ENCODE assay signal across 15 cellular contexts in the genomic region with DNA sequence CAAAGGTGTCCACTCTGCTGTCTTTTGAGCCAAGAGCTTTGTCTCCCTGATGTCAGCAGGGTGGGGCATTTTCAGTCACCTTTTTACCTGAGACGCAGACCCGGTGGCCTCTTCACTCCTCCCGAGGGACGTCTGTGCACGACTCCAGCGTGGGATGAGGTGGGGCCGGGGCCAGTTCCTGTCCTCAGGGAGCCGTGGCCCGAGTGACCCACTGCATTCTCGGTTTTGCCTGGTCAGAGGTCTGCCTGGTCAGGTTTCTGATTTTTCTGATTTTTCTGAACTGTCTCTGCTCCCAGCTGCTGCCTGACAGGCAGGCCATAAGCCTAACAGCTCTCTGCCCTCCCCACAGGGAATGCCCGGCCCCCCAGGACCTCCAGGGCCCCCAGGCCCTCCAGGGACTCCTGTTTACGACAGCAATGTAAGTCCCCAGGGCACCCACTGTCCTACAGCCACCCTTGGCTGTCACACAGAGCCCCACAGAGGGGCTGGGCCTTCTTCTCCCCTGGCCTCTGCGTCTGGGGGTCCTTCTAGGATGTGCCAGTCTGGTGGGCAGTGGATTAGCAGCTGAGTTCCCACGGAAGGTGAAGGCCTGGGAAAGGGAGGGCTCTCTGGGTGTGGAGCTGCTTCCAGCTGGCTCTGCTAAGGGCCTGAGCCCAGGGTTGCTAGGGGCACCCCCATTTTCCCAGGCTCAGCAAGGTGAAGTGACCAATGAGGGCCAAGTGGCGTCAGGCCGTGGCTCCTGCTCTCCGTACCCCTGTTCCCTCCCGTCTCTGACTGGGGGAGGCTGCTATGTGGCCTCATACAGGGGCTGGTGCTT. TPM values are rescaled to one million over a fixed set of nuclear protein-coding genes. Genes with fewer than 3 reads are reported as not detected.
A peak's percentile ranks its signal among the peaks of the same experiment; 100 is the strongest.
DNase-seq lines count a peak whose midpoint lies in the region; ATAC-seq and TF ChIP-seq lines count a peak whose summit lies in the region.
"Had no signal": no experiment of that assay in that cellular context is flagged by ENCODE, and none has a peak within 500 bp of the region (broad histone marks: within the 10 kb centered on the region; RNA-seq: fewer than 3 reads in every experiment).

No MANE protein-coding gene starts in this region.

- H3K4me1 ChIP-seq in BLaER1, result peaks cover 31% of the 10 kb centered on the region
- H3K4me1 ChIP-seq in RWPE2 (ENCODE audit: insufficient read depth, poor library complexity, severe bottlenecking), result no peaks in the 10 kb centered on the region
- no peaks in the 10 kb centered on the region for H3K4me1 ChIP-seq in right lobe of liver
- no peaks in the 10 kb centered on the region for H3K4me1 ChIP-seq in psoas muscle
- H3K4me1 ChIP-seq: Caco-2 had no signal

- H3K27me3 ChIP-seq in BLaER1 (no peaks in the 10 kb centered on the region), RWPE2 (ENCODE audit: insufficient read depth, poor library complexity, severe bottlenecking) (no peaks in the 10 kb centered on the region), right lobe of liver (no peaks in the 10 kb centered on the region), psoas muscle (ENCODE audit: insufficient read depth in 3 of 3, low read length in 2 of 3) (peaks cover 0 to 5% (median 2%) of the 10 kb centered on the region in 3 donors)

- intact Hi-C loops in right lobe of liver (cut with DNase I), result no loop called here
- intact Hi-C loops in psoas muscle (cut with DNase I), result no loop called here

- no peak overlapping the region for H3K9ac ChIP-seq in BLaER1

- H3K4me2 ChIP-seq in BLaER1, result no peak overlapping the region

- 83% methylated on average over 1 of the region's 18 CpGs for WGBS in right lobe of liver (ENCODE audit: insufficient coverage, low coverage, low lambda C conversion rate, missing lambda C conversion rate)
- 83 to 88% (median 86%) methylated on average over 18 of the region's 18 CpGs for WGBS in psoas muscle, 3 donors

- H3K9me3 ChIP-seq in BLaER1 (peaks cover 30% of the 10 kb centered on the region), RWPE2 (ENCODE audit: severe bottlenecking) (no peaks in the 10 kb centered on the region), right lobe of liver (no peaks in the 10 kb centered on the region), psoas muscle (no peaks in the 10 kb centered on the region)
- H3K9me3 ChIP-seq: Caco-2 had no signal

- H3K36me3 ChIP-seq in BLaER1, result peaks cover 11% of the 10 kb centered on the region; the same call in 1 of the 2 replicates
- H3K36me3 ChIP-seq in RWPE2 (ENCODE audit: low read depth), result no peaks in the 10 kb centered on the region
- peaks cover 0 to 75% (median 38%) of the 10 kb centered on the region in 4 donors for H3K36me3 ChIP-seq in right lobe of liver
- peaks cover 0 to 5% of the 10 kb centered on the region in 2 donors for H3K36me3 ChIP-seq in psoas muscle (ENCODE audit: insufficient read depth in 1 of 2, low read depth in 1 of 2)

- H3K27ac ChIP-seq in BLaER1, result 0 out of 2 replicates have a peak overlapping the region, but pooled peaks have one; percentile 13
- no peak overlapping the region for H3K27ac ChIP-seq in RWPE2 (ENCODE audit: poor library complexity, severe bottlenecking)
- no peak overlapping the region for H3K27ac ChIP-seq in right lobe of liver
- no peak overlapping the region for H3K27ac ChIP-seq in psoas muscle
- H3K27ac ChIP-seq: HL-60, RWPE1 had no signal

- H3K4me3 ChIP-seq in BLaER1, result no peak overlapping the region
- H3K4me3 ChIP-seq in RWPE2 (ENCODE audit: severe bottlenecking), result no peak overlapping the region
- H3K4me3 ChIP-seq in right lobe of liver, result no peak overlapping the region
- H3K4me3 ChIP-seq in psoas muscle, result no peak overlapping the region

- TF ChIP-seq CTCF in RWPE2 (IDR thresholded peaks at IDR 0.05; ENCODE audit: poor library complexity, severe bottlenecking), result no peak
- TF ChIP-seq CTCF in right lobe of liver (IDR thresholded peaks at IDR 0.05), result no peak
- TF ChIP-seq CTCF in psoas muscle (IDR thresholded peaks at IDR 0.05), result no peak

- no peaks in the 10 kb centered on the region for H4K20me1 ChIP-seq in BLaER1

- TF ChIP-seq POLR2A in right lobe of liver (IDR thresholded peaks at IDR 0.05), result no peak

- ATAC-seq in RWPE2 (ENCODE audit: low read depth), result no peak
- ATAC-seq in right lobe of liver, result no peak
- ATAC-seq in psoas muscle, result no peak
- ATAC-seq in GM19395 (IDR thresholded peaks at IDR 0.05; ENCODE audit: unreplicated experiment), result no peak
- ATAC-seq: PC-3 had no signal

- DNase-seq in RWPE2 (ENCODE audit: low spot score) (peak; percentile 50), right lobe of liver (peak; percentile 22 to 47 (median 41)), psoas muscle (peak; percentile 6 to 42), NCI-H2107 treated with DMSO at 0.1 percent for 48 hours (lab: John Stamatoyannopoulos, UW; ENCODE audit: unreplicated experiment) (no peak), cortex of kidney (lab: John Stamatoyannopoulos, UW) (no peak)
- DNase-seq: Caco-2, H9, NCI-H2029, NCI-H2171 treated with DMSO at 0.1 percent for 48 hours, NCI-H82, PC-3 had no signal

RNA-seq across cellular contexts. Expression of a gene that starts 45.9 kb away (rescaled TPM):
- total RNA-seq in right lobe of liver, result 10 to 100 TPM in 4 of 6 experiments, 1 to 10 TPM in 2; 4.5 to 24.5 (median 15.7) TPM
- 1 to 10 TPM; 1.4 to 2.8 (median 1.9) TPM for total RNA-seq in psoas muscle
- polyA plus RNA-seq in psoas muscle, result 1 to 10 TPM; 2.3 to 3.8 (median 3.1) TPM

Comparison
In these comparisons a context has a peak if more than half of its experiments do, and no peak if none do; other contexts are left out.
1. DNase-seq: peak in RWPE2 (single experiment), right lobe of liver (3 of 3) and psoas muscle (2 of 2); none in NCI-H2107 treated with DMSO at 0.1 percent for 48 hours (single experiment) and cortex of kidney (single experiment).